ENCODE assay signal across 8 cellular contexts in the genomic region with DNA sequence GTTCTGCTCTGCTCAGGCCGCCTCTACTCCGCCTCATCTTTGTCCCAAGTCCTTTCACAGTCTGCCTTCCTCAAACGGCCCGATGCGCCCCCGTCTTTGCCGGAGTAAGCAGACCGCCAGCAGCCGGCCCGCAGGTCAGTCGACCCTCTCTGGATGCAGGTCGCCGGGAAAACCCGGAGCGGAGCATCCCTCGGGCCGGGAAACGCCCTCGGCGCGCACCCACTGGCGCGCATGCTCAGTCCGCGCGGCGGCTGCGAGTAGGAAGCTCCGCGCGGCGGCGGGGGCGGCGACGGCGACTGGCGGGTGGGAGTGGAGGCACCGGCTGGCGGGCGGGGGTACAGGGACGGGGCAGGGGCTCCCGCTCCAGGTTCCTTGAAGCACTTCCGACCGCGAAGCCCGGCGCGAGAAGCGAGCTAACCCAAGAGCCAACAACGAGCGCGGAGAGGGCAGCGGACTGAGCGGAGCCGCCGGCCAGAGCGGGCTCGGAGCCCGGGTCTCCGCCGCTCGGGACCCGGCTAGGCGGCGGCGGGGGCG. TPM values are rescaled to one million over a fixed set of nuclear protein-coding genes. Genes with fewer than 3 reads are reported as not detected.
A peak's percentile ranks its signal among the peaks of the same experiment; 100 is the strongest.
DNase-seq lines count a peak whose midpoint lies in the region; ATAC-seq and TF ChIP-seq lines count a peak whose summit lies in the region.

LRRC1 (plus strand) TSS at position 286 of the 534 bp plus-strand sequence. CDS start 252 bp downstream, outside the sequence.

- peak within 1 kb of the TSS; percentile 85 for H2AFZ ChIP-seq in OCI-LY3 (ENCODE audit: low read depth, low read length)

- H3K27me3 ChIP-seq in OCI-LY3 (ENCODE audit: low read depth, low read length), result peaks cover 23% of the 10 kb centered on the region; the same call in 1 of the 2 replicates

- no peaks in the 10 kb centered on the region for H3K36me3 Mint-ChIP-seq in activated T-cell treated with anti-CD3 and anti-CD28 coated beads, Interleukin-2, amount 50 U/mL, for 4 hours (ENCODE audit: insufficient read depth)

- H3K27ac ChIP-seq in OCI-LY3 (ENCODE audit: low read length), result peak within 1 kb of the TSS; percentile 51

- TF ChIP-seq CTCF in OCI-LY3 (IDR thresholded peaks at IDR 0.05; ENCODE audit: low read depth, low read length), result no peak

- peak within 1 kb of the TSS; percentile 61 for H3K9ac ChIP-seq in OCI-LY3 (ENCODE audit: low read length)

- no peaks in the 10 kb centered on the region for H3K36me3 ChIP-seq in OCI-LY3 (replicated peaks; ENCODE audit: low read depth, low read length)

- H3K4me1 Mint-ChIP-seq in activated T-cell treated with anti-CD3 and anti-CD28 coated beads, Interleukin-2, amount 50 U/mL, for 4 hours (ENCODE audit: low read depth), result peaks cover 24% of the 10 kb centered on the region

- no peaks in the 10 kb centered on the region for H3K9me3 ChIP-seq in OCI-LY3 (ENCODE audit: insufficient read depth, low read length)

- peaks cover 7% of the 10 kb centered on the region; the same call in 1 of the 2 replicates for H3K79me2 ChIP-seq in OCI-LY3 (ENCODE audit: low read length)

- DNase-seq in D341Med (ENCODE audit: low spot score) (peak; percentile 97), HT1080 (ENCODE audit: low read depth) (peak; percentile 84), myocyte (ENCODE audit: low read depth) (peak; percentile 94)
- DNase-seq in activated T-cell treated with anti-CD3 and anti-CD28 coated beads, Interleukin-2, amount 50 U/mL, for 4 hours, result peak; percentile 80
- DNase-seq in stimulated activated CD8-positive, alpha-beta memory T cell treated with anti-CD3 and anti-CD28 coated beads, Interleukin-7, amount 100 ng/mL, for 4 hours (ENCODE audit: low read depth in 2 of 2), result peak; percentile 68 to 82

- peak; percentile 70 for ATAC-seq in GM21360 (IDR thresholded peaks at IDR 0.05; ENCODE audit: unreplicated experiment)
- ATAC-seq in activated T-cell treated with anti-CD3 and anti-CD28 coated beads, Interleukin-2, amount 50 U/mL, for 4 hours, result peak; percentile 63 to 66
- ATAC-seq in esophagus mucosa, result peak; percentile 86

- peaks cover 17% of the 10 kb centered on the region for H3K4me1 ChIP-seq in OCI-LY3 (ENCODE audit: low read length)

- H3K9me3 Mint-ChIP-seq in activated T-cell treated with anti-CD3 and anti-CD28 coated beads, Interleukin-2, amount 50 U/mL, for 4 hours, result peaks cover 3% of the 10 kb centered on the region

- peaks cover 17% of the 10 kb centered on the region for H3K27me3 Mint-ChIP-seq in activated T-cell treated with anti-CD3 and anti-CD28 coated beads, Interleukin-2, amount 50 U/mL, for 4 hours (ENCODE audit: low read depth)

- H4K20me1 ChIP-seq in OCI-LY3 (ENCODE audit: insufficient read depth, low read length), result no peaks in the 10 kb centered on the region

- H3K4me2 ChIP-seq in OCI-LY3 (ENCODE audit: low read length), result peak within 1 kb of the TSS; percentile 93

- peak within 1 kb of the TSS; percentile 86 for H3K4me3 ChIP-seq in OCI-LY3 (ENCODE audit: low read length)

- H3K4me3 Mint-ChIP-seq in activated T-cell treated with anti-CD3 and anti-CD28 coated beads, Interleukin-2, amount 50 U/mL, for 4 hours, result peak within 1 kb of the TSS; percentile 95

RNA-seq across cellular contexts. Expression of gene LRRC1, which starts in this region (rescaled TPM):
- 4.7 and 6.1 TPM in 2 replicates for total RNA-seq in HT1080 (2014; rRNA removed; shearing (Covaris generic))
- 4.5 and 4.9 TPM in 2 replicates for polyA plus RNA-seq in HT1080 (2015; cell fraction: cytosol; rRNA removed)
- polyA plus RNA-seq in HT1080 (2015; cell fraction: nucleus; rRNA removed), result 5.1 and 9.3 TPM in 2 replicates
- total RNA-seq in activated T-cell treated with anti-CD3 and anti-CD28 coated beads, Interleukin-2, amount 50 U/mL, for 4 hours, result 1 to 10 TPM in 1 of 3 donors, under 1 TPM in 2; 0.78 to 1.9 (median 0.79) TPM
- total RNA-seq in esophagus mucosa (21.9 TPM), myocyte (6.0 and 13.9 TPM in 2 replicates)
- 3.2 TPM for polyA plus RNA-seq in myocyte (2012)

Comparison
In these comparisons a context has a peak if more than half of its experiments do, and no peak if none do; other contexts are left out.
1. Peak in every context shown above with its lines: DNase-seq, ATAC-seq, H3K4me3 ChIP-seq and H3K27ac ChIP-seq.